Comparison of ENCODE assay signal across 20 cellular contexts in the genomic region with DNA sequence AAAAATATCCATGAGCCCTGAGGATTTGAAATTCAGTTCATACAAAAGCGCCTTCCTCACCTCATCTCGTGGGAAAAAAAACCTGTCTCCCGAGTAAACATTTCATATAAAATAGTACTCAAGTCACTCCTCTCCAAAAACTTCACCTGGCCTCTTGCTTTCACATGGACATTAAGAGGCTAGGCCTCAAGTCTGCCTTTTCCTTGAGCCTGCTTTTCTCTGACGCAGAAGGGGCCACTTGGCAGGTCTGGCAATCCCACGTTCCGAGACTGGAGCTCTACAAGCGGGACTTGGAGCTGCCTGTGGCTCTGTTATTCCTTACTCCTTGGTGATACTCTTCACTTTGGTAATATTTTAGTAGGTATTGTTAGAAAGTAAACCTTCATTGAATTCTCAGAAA. TPM values are rescaled to one million over a fixed set of nuclear protein-coding genes. Genes with fewer than 3 reads are reported as not detected.
DNase-seq lines count a peak whose midpoint lies in the region; ATAC-seq and TF ChIP-seq lines count a peak whose summit lies in the region.
"Had no signal": no experiment of that assay in that cellular context is flagged by ENCODE, and none has a peak within 500 bp of the region (broad histone marks: within the 10 kb centered on the region; RNA-seq: fewer than 3 reads in every experiment).

No MANE protein-coding gene starts in this region.

- no peak overlapping the region for H3K27ac Mint-ChIP-seq in activated CD4-positive, alpha-beta T cell treated with anti-CD3 and anti-CD28 coated beads, Interleukin-2, amount 10 ng/mL, durations not matched to agents 24 days and 14 days
- H3K27ac Mint-ChIP-seq in neural progenitor cell = peak overlapping the region; percentile 1
- H3K27ac Mint-ChIP-seq: B cell; CD4-positive, CD25-positive, alpha-beta regulatory T cell; CD8-positive, alpha-beta T cell had no signal

- H3K36me3 ChIP-seq in left lung (no peaks in the 10 kb centered on the region), neural progenitor cell (no peaks in the 10 kb centered on the region), upper lobe of right lung (no peaks in the 10 kb centered on the region)
- H3K36me3 ChIP-seq: BLaER1 had no signal

- H3K9me3 ChIP-seq in left lung (no peaks in the 10 kb centered on the region), neural progenitor cell (ENCODE audit: low read depth) (no peaks in the 10 kb centered on the region), upper lobe of right lung (no peaks in the 10 kb centered on the region)
- H3K9me3 ChIP-seq: Caco-2 had no signal

- no peaks in the 10 kb centered on the region for H3K9me3 Mint-ChIP-seq in activated CD4-positive, alpha-beta T cell treated with anti-CD3 and anti-CD28 coated beads, Interleukin-2, amount 10 ng/mL, durations not matched to agents 24 days and 14 days
- H3K9me3 Mint-ChIP-seq in neural progenitor cell = peaks cover 2% of the 10 kb centered on the region
- H3K9me3 Mint-ChIP-seq: CD4-positive, CD25-positive, alpha-beta regulatory T cell; CD8-positive, alpha-beta T cell had no signal

- no peaks in the 10 kb centered on the region for H3K79me2 ChIP-seq in neural progenitor cell (ENCODE audit: low read depth)

- no peak overlapping the region for H3K9ac ChIP-seq in neural progenitor cell
- H3K9ac ChIP-seq: BLaER1, GM23248 had no signal

- no peak for TF ChIP-seq CTCF in left lung (IDR thresholded peaks at IDR 0.05)
- no peak for TF ChIP-seq CTCF in neural progenitor cell (IDR thresholded peaks at IDR 0.05)
- no peak for TF ChIP-seq CTCF in upper lobe of right lung (IDR thresholded peaks at IDR 0.05)

- H3K4me1 ChIP-seq in left lung (peaks cover 3 to 10% of the 10 kb centered on the region in 2 donors), neural progenitor cell (peaks cover 4% of the 10 kb centered on the region), upper lobe of right lung (peaks cover 3% of the 10 kb centered on the region)
- H3K4me1 ChIP-seq: Caco-2 had no signal

- peaks cover 7% of the 10 kb centered on the region for H3K27me3 Mint-ChIP-seq in activated CD4-positive, alpha-beta T cell treated with anti-CD3 and anti-CD28 coated beads, Interleukin-2, amount 10 ng/mL, durations not matched to agents 24 days and 14 days
- peaks cover 2% of the 10 kb centered on the region for H3K27me3 Mint-ChIP-seq in neural progenitor cell (ENCODE audit: insufficient read depth, low read depth)
- H3K27me3 Mint-ChIP-seq: B cell had no signal

- ATAC-seq in left lung (peak; percentile 73), upper lobe of right lung (peak; percentile 42), HG02642 (IDR thresholded peaks at IDR 0.05; ENCODE audit: poor library complexity, unreplicated experiment) (no peak), GM21528 (IDR thresholded peaks at IDR 0.05; ENCODE audit: low FRiP score, unreplicated experiment) (no peak)
- ATAC-seq: CD8-positive, alpha-beta T cell had no signal

- no peak overlapping the region for H3K4me3 Mint-ChIP-seq in activated CD4-positive, alpha-beta T cell treated with anti-CD3 and anti-CD28 coated beads, Interleukin-2, amount 10 ng/mL, durations not matched to agents 24 days and 14 days
- H3K4me3 Mint-ChIP-seq in neural progenitor cell = no peak overlapping the region
- H3K4me3 Mint-ChIP-seq: B cell; CD4-positive, CD25-positive, alpha-beta regulatory T cell; CD8-positive, alpha-beta T cell had no signal

- H3K27me3 ChIP-seq in left lung = no peaks in the 10 kb centered on the region
- H3K27me3 ChIP-seq in neural progenitor cell = no peaks in the 10 kb centered on the region
- H3K27me3 ChIP-seq in upper lobe of right lung = no peaks in the 10 kb centered on the region

- H3K4me1 Mint-ChIP-seq in activated CD4-positive, alpha-beta T cell treated with anti-CD3 and anti-CD28 coated beads, Interleukin-2, amount 10 ng/mL, durations not matched to agents 24 days and 14 days = peaks cover 8% of the 10 kb centered on the region
- H3K4me1 Mint-ChIP-seq in neural progenitor cell = peaks cover 4% of the 10 kb centered on the region
- H3K4me1 Mint-ChIP-seq: B cell had no signal

- H2AFZ ChIP-seq in neural progenitor cell (replicated peaks) = no peak overlapping the region
- H2AFZ ChIP-seq: GM23248 had no signal

- no peaks in the 10 kb centered on the region for H3K36me3 Mint-ChIP-seq in activated CD4-positive, alpha-beta T cell treated with anti-CD3 and anti-CD28 coated beads, Interleukin-2, amount 10 ng/mL, durations not matched to agents 24 days and 14 days (ENCODE audit: low read depth)
- H3K36me3 Mint-ChIP-seq in neural progenitor cell = peaks cover 10% of the 10 kb centered on the region

- H3K4me3 ChIP-seq in left lung (no peak overlapping the region), neural progenitor cell (no peak overlapping the region), upper lobe of right lung (no peak overlapping the region)
- H3K4me3 ChIP-seq: BLaER1, GM23248 had no signal

- H3K4me2 ChIP-seq in neural progenitor cell = no peak overlapping the region
- H3K4me2 ChIP-seq: BLaER1 had no signal

- intact Hi-C loops in activated CD4-positive, alpha-beta T cell treated with anti-CD3 and anti-CD28 coated beads, Interleukin-2, amount 10 ng/mL, durations not matched to agents 24 days and 14 days (cut with micrococcal nuclease) = no loop called here
- intact Hi-C loops in left lung (cut with DNase I) = no loop called here
- intact Hi-C loops in upper lobe of right lung (cut with DNase I) = no loop called here

- H3F3A ChIP-seq in neural progenitor cell (ENCODE audit: low read depth) = no peaks in the 10 kb centered on the region

- peak; percentile 53 for DNase-seq in activated CD4-positive, alpha-beta T cell treated with anti-CD3 and anti-CD28 coated beads, Interleukin-2, amount 10 ng/mL, durations not matched to agents 24 days and 14 days
- DNase-seq in activated CD4-positive, alpha-beta T cell treated with anti-CD3 and anti-CD28 coated beads for 1 hour = no peak
- DNase-seq in left lung (peak in 1 of 2 donors; percentile 52), neural progenitor cell (ENCODE audit: low spot score) (no peak), upper lobe of right lung (no peak)
- DNase-seq in stimulated activated CD8-positive, alpha-beta memory T cell treated with anti-CD3 and anti-CD28 coated beads, Interleukin-4, amount 100 ng/mL, for 48 hours = no peak
- DNase-seq: Caco-2; CD4-positive, CD25-positive, alpha-beta regulatory T cell; CD8-positive, alpha-beta T cell; DMS153; DND-41; GM23248; H7; HCEC 1CT had no signal

- H3K27ac ChIP-seq in left lung (no peak overlapping the region), neural progenitor cell (no peak overlapping the region), upper lobe of right lung (peak overlapping the region; percentile 24)
- H3K27ac ChIP-seq: 22Rv1, BLaER1, C4-2B, GM23248 had no signal

- no peaks in the 10 kb centered on the region for H4K20me1 ChIP-seq in neural progenitor cell (ENCODE audit: low read depth)
- H4K20me1 ChIP-seq: BLaER1 had no signal

RNA-seq across cellular contexts. Expression of gene CKS2, which starts 26.9 kb away (rescaled TPM):
- 167 and 176 TPM in 2 replicates for total RNA-seq in activated CD4-positive, alpha-beta T cell treated with anti-CD3 and anti-CD28 coated beads, Interleukin-2, amount 10 ng/mL, durations not matched to agents 24 days and 14 days
- total RNA-seq in left lung (100 to 1,000 TPM in 1 of 2 donors, 10 to 100 TPM in 1; 43.1 to 110 TPM), neural progenitor cell (ENCODE audit: low replicate concordance) (693 and 741 TPM in 2 replicates), upper lobe of right lung (15.0 TPM)

RNA-seq across cellular contexts. Expression of gene SECISBP2, which starts 34.2 kb away (rescaled TPM):
- total RNA-seq in activated CD4-positive, alpha-beta T cell treated with anti-CD3 and anti-CD28 coated beads, Interleukin-2, amount 10 ng/mL, durations not matched to agents 24 days and 14 days = 48.6 and 50.7 TPM in 2 replicates
- total RNA-seq in left lung (10 to 100 TPM; 31.4 to 51.0 TPM), neural progenitor cell (ENCODE audit: low replicate concordance) (90.0 and 118 TPM in 2 replicates), upper lobe of right lung (58.0 TPM)

Comparison
In these comparisons a context has a peak if more than half of its experiments do, and no peak if none do; other contexts are left out.
1. ATAC-seq: peak in left lung (single experiment) and upper lobe of right lung (single experiment); none in HG02642 (single experiment) and GM21528 (single experiment).